ENCODE assay signal across 13 cellular contexts in the genomic region with DNA sequence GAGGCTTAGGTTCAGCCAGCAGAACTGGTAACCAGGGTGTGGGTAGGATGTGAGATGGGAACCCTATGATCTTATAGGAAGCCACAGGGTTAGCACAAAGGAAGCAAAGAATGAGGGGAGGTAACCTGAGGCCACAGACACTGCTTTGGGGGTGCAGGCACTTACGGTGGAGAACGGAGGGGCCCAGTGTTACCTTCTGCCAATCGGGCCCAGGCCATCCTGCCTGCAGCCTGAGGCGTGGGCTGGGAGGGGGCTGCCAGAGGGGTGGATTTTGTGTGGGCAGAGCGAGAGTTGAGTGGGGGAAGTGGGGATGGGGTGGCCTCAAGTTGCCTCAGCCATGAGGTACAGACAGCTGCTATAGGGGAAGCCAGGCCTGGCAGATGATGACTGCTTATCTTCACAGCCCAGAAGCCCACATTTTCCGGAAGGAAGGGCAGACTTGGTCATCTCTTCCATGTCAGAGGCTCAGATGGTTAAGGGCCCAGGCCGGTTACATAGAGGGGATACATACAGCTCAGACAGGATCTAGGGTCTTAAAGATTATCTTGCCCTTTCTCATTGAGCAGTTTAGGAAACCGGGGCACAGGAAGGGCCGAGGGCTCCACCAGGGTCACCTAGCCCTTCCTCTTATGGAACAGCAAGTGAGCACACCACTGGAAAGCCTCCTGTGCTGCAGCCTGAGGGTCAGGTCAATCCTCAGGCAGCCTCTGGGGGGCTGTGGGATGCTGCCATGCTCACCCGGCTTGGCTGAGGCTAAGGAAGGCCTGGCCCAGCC. TPM values are rescaled to one million over a fixed set of nuclear protein-coding genes. Genes with fewer than 3 reads are reported as not detected.
DNase-seq lines count a peak whose midpoint lies in the region; ATAC-seq and TF ChIP-seq lines count a peak whose summit lies in the region.
"Had no signal": no experiment of that assay in that cellular context is flagged by ENCODE, and none has a peak within 500 bp of the region (broad histone marks: within the 10 kb centered on the region; RNA-seq: fewer than 3 reads in every experiment).

No MANE protein-coding gene starts in this region.

- H3K4me3 ChIP-seq in osteoblast (ENCODE audit: insufficient read depth, low read length) = no peak overlapping the region
- H3K4me3 ChIP-seq in body of pancreas = no peak overlapping the region
- H3K4me3 ChIP-seq: heart left ventricle had no signal

- no peaks in the 10 kb centered on the region; the same call in none of the 2 replicates for H3K27me3 Mint-ChIP-seq in WTC11 (ENCODE audit: low read depth)
- H3K27me3 Mint-ChIP-seq: brain had no signal

- no peak for ATAC-seq in HG02571 (IDR thresholded peaks at IDR 0.05; ENCODE audit: unreplicated experiment)
- ATAC-seq in body of pancreas = no peak
- no peak for ATAC-seq in WTC11

- no peak overlapping the region for H3K4me3 Mint-ChIP-seq in WTC11
- H3K4me3 Mint-ChIP-seq: brain had no signal

- H3K9me3 Mint-ChIP-seq in WTC11 = no peaks in the 10 kb centered on the region

- H3K4me2 ChIP-seq in osteoblast (ENCODE audit: insufficient read depth, low read length) = no peak overlapping the region

- CTCF ChIA-PET in WTC11 (lab: Charles Lee) = interaction anchor here (0.8 to 1.2 kb wide), 2 partner anchors 8 to 89 kb away, joined by 3 read pairs; no protein-coding TSS in a partner anchor

- POLR2A ChIA-PET in WTC11 (lab: Charles Lee) = no interaction called here

- H3K36me3 ChIP-seq in osteoblast (ENCODE audit: insufficient read depth, low read length) = no peaks in the 10 kb centered on the region
- no peaks in the 10 kb centered on the region for H3K36me3 ChIP-seq in body of pancreas (replicated peaks in 1 of 2; ENCODE audit: insufficient read depth in 1 of 2, low read depth in 2 of 2)
- H3K36me3 ChIP-seq: heart left ventricle had no signal

- no peak overlapping the region for H3K27ac Mint-ChIP-seq in WTC11

- no peaks in the 10 kb centered on the region for H4K20me1 ChIP-seq in osteoblast (ENCODE audit: insufficient read depth, low read length)

- no peak for TF ChIP-seq POLR2A in body of pancreas (IDR thresholded peaks at IDR 0.05)

- H3K4me1 Mint-ChIP-seq in WTC11 = no peaks in the 10 kb centered on the region
- H3K4me1 Mint-ChIP-seq: brain had no signal

- DNase-seq in GF-D8 (lab: John Stamatoyannopoulos, UW) (peak; percentile 97), OCI-M1 (lab: John Stamatoyannopoulos, UW) (peak; percentile 97), dermis microvascular lymphatic vessel endothelial cell (ENCODE audit: low read depth in 2 of 2) (peak; percentile 48 to 55), osteoblast (ENCODE audit: insufficient read length, low spot score, missing footprints) (peak; percentile 47), body of pancreas (no peak), WTC11 (ENCODE audit: low spot score) (no peak)
- DNase-seq: activated gamma-delta T cell treated with Interleukin-2 at 50 U/mL for 16 hours; NCI-H1694; NCI-H345; NK-92 treated with Interleukin-12 subunit alpha and Interleukin-12 subunit beta, amount 100 ng/mL, for 24 hours had no signal

- TF ChIP-seq CTCF in osteoblast (IDR thresholded peaks at IDR 0.05; ENCODE audit: extremely low read depth, low read depth, low read length) (no peak), body of pancreas (IDR thresholded peaks at IDR 0.05) (no peak), WTC11 (IDR thresholded peaks at IDR 0.05) (no peak)

- H2AFZ ChIP-seq in osteoblast (ENCODE audit: low read length) = no peak overlapping the region

- H3K4me1 ChIP-seq in osteoblast (ENCODE audit: insufficient read depth, low read length) (no peaks in the 10 kb centered on the region), body of pancreas (no peaks in the 10 kb centered on the region)

- 63 to 85% methylated on average over 9 to 10 of the region's 10 CpGs for WGBS in body of pancreas, 2 donors

- no peaks in the 10 kb centered on the region for H3K36me3 Mint-ChIP-seq in WTC11
- H3K36me3 Mint-ChIP-seq: brain had no signal

- H3K79me2 ChIP-seq in osteoblast (ENCODE audit: insufficient read depth, low read length) = no peaks in the 10 kb centered on the region

- H3K27ac ChIP-seq in osteoblast (ENCODE audit: low read depth, low read length) (no peak overlapping the region), body of pancreas (no peak overlapping the region)
- H3K27ac ChIP-seq: heart left ventricle had no signal

- H3K27me3 ChIP-seq in osteoblast (ENCODE audit: insufficient read depth, low read length) = no peaks in the 10 kb centered on the region
- H3K27me3 ChIP-seq in body of pancreas = no peaks in the 10 kb centered on the region
- H3K27me3 ChIP-seq: heart left ventricle had no signal

- intact Hi-C loops in body of pancreas (cut with DNase I) = no loop called here

- H3K9me3 ChIP-seq in osteoblast (ENCODE audit: low read depth, low read length) = no peaks in the 10 kb centered on the region
- no peaks in the 10 kb centered on the region for H3K9me3 ChIP-seq in body of pancreas
- H3K9me3 ChIP-seq: heart left ventricle had no signal

TF ChIP-seq in WTC11, 78 proteins besides CTCF, POLR2A, EP300 and RAD21:
- TF ChIP-seq TEAD4 (CRISPR knock-in tag; IDR thresholded peaks at IDR 0.05) (no peak), JUN (CRISPR knock-in tag; IDR thresholded peaks at IDR 0.05) (no peak)
- TF ChIP-seq, protein P1, sequence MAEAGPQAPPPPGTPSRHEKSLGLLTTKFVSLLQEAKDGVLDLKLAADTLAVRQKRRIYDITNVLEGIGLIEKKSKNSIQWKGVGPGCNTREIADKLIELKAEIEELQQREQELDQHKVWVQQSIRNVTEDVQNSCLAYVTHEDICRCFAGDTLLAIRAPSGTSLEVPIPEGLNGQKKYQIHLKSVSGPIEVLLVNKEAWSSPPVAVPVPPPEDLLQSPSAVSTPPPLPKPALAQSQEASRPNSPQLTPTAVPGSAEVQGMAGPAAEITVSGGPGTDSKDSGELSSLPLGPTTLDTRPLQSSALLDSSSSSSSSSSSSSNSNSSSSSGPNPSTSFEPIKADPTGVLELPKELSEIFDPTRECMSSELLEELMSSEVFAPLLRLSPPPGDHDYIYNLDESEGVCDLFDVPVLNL (CRISPR knock-in tag; IDR thresholded peaks at IDR 0.05; ENCODE audit: borderline replicate concordance, low read depth) = no peak
- TF ChIP-seq, protein P2, sequence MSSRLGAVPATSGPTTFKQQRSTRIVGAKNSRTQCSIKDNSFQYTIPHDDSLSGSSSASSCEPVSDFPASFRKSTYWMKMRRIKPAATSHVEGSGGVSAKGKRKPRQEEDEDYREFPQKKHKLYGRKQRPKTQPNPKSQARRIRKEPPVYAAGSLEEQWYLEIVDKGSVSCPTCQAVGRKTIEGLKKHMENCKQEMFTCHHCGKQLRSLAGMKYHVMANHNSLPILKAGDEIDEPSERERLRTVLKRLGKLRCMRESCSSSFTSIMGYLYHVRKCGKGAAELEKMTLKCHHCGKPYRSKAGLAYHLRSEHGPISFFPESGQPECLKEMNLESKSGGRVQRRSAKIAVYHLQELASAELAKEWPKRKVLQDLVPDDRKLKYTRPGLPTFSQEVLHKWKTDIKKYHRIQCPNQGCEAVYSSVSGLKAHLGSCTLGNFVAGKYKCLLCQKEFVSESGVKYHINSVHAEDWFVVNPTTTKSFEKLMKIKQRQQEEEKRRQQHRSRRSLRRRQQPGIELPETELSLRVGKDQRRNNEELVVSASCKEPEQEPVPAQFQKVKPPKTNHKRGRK (CRISPR knock-in tag; IDR thresholded peaks at IDR 0.05; ENCODE audit: borderline replicate concordance) = no peak

RNA-seq across cellular contexts. Expression of a gene that starts 24.4 kb away (rescaled TPM):
- total RNA-seq in dermis microvascular lymphatic vessel endothelial cell = 12.2 and 14.2 TPM in 2 replicates
- total RNA-seq in osteoblast = 69.5 and 75.3 TPM in 2 replicates
- 10 to 100 TPM; 14.8 to 17.1 TPM for total RNA-seq in body of pancreas
- total RNA-seq in WTC11 (2021) = 0.74 to 1.3 TPM (median 0.78 TPM) in 3 replicates

RNA-seq across cellular contexts. Expression of a gene that starts 53.3 kb away (rescaled TPM):
- total RNA-seq in dermis microvascular lymphatic vessel endothelial cell (416 and 874 TPM in 2 replicates), osteoblast (1,248 and 1,391 TPM in 2 replicates), body of pancreas (100 to 1,000 TPM; 488 to 516 TPM), WTC11 (2021) (397 to 474 TPM (median 462 TPM) in 3 replicates)

Comparison
In these comparisons a context has a peak if more than half of its experiments do, and no peak if none do; other contexts are left out.
1. DNase-seq: peak in GF-D8 (single experiment), OCI-M1 (single experiment), dermis microvascular lymphatic vessel endothelial cell (2 of 2) and osteoblast (single experiment); none in body of pancreas (0 of 4) and WTC11 (single experiment).